Comparison of ENCODE assay signal across 2 cellular contexts in the genomic region with DNA sequence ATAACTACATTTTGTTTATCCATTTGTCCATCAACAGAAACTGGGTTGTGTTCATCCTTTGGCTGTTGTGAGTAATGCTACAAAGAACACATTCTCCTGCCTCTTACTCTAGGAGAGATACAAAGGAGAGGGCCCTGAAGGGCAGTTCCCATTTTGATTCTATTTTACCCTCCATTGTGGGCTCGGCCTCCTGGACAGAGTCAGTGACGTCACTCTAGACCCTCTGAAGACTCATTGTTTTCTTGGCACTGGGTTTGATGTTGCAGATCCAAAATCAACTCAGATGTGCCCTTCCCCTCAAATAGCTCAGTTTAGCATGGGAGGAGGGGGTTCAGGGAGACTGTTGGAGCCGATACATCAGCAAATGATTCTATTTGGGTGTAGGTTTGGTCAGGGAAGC.
TF ChIP-seq lines count a peak whose summit lies in the region.

No MANE protein-coding gene starts in this region.

TF ChIP-seq in GM23338, 12 proteins besides CTCF, POLR2A, EP300 and RAD21 (continues in another document):
- TF ChIP-seq CREB1 (CRISPR knock-in tag; IDR thresholded peaks at IDR 0.05; ENCODE audit: low read depth): no peak
- no peak for TF ChIP-seq STAT1 (IDR thresholded peaks at IDR 0.05; ENCODE audit: unreplicated experiment)
- no peak for TF ChIP-seq ZNF331 (CRISPR knock-in tag; IDR thresholded peaks at IDR 0.05; ENCODE audit: low read depth)
- no peak for TF ChIP-seq EZH2phosphoT487 (IDR thresholded peaks at IDR 0.05; ENCODE audit: unreplicated experiment)
- TF ChIP-seq EZH2 (IDR thresholded peaks at IDR 0.05; ENCODE audit: low read depth, unreplicated experiment): no peak
- TF ChIP-seq, protein P1, sequence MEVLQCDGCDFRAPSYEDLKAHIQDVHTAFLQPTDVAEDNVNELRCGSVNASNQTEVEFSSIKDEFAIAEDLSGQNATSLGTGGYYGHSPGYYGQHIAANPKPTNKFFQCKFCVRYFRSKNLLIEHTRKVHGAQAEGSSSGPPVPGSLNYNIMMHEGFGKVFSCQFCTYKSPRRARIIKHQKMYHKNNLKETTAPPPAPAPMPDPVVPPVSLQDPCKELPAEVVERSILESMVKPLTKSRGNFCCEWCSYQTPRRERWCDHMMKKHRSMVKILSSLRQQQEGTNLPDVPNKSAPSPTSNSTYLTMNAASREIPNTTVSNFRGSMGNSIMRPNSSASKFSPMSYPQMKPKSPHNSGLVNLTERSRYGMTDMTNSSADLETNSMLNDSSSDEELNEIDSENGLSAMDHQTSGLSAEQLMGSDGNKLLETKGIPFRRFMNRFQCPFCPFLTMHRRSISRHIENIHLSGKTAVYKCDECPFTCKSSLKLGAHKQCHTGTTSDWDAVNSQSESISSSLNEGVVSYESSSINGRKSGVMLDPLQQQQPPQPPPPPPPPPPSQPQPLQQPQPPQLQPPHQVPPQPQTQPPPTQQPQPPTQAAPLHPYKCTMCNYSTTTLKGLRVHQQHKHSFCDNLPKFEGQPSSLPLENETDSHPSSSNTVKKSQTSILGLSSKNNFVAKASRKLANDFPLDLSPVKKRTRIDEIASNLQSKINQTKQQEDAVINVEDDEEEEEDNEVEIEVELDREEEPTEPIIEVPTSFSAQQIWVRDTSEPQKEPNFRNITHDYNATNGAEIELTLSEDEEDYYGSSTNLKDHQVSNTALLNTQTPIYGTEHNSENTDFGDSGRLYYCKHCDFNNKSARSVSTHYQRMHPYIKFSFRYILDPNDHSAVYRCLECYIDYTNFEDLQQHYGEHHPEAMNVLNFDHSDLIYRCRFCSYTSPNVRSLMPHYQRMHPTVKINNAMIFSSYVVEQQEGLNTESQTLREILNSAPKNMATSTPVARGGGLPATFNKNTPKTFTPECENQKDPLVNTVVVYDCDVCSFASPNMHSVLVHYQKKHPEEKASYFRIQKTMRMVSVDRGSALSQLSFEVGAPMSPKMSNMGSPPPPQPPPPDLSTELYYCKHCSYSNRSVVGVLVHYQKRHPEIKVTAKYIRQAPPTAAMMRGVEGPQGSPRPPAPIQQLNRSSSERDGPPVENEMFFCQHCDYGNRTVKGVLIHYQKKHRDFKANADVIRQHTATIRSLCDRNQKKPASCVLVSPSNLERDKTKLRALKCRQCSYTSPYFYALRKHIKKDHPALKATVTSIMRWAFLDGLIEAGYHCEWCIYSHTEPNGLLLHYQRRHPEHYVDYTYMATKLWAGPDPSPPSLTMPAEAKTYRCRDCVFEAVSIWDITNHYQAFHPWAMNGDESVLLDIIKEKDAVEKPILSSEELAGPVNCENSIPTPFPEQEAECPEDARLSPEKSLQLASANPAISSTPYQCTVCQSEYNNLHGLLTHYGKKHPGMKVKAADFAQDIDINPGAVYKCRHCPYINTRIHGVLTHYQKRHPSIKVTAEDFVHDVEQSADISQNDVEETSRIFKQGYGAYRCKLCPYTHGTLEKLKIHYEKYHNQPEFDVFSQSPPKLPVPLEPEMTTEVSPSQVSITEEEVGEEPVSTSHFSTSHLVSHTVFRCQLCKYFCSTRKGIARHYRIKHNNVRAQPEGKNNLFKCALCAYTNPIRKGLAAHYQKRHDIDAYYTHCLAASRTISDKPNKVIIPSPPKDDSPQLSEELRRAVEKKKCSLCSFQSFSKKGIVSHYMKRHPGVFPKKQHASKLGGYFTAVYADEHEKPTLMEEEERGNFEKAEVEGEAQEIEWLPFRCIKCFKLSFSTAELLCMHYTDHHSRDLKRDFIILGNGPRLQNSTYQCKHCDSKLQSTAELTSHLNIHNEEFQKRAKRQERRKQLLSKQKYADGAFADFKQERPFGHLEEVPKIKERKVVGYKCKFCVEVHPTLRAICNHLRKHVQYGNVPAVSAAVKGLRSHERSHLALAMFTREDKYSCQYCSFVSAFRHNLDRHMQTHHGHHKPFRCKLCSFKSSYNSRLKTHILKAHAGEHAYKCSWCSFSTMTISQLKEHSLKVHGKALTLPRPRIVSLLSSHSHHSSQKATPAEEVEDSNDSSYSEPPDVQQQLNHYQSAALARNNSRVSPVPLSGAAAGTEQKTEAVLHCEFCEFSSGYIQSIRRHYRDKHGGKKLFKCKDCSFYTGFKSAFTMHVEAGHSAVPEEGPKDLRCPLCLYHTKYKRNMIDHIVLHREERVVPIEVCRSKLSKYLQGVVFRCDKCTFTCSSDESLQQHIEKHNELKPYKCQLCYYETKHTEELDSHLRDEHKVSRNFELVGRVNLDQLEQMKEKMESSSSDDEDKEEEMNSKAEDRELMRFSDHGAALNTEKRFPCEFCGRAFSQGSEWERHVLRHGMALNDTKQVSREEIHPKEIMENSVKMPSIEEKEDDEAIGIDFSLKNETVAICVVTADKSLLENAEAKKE (CRISPR knock-in tag; IDR thresholded peaks at IDR 0.05): no peak
- TF ChIP-seq, protein P2, sequence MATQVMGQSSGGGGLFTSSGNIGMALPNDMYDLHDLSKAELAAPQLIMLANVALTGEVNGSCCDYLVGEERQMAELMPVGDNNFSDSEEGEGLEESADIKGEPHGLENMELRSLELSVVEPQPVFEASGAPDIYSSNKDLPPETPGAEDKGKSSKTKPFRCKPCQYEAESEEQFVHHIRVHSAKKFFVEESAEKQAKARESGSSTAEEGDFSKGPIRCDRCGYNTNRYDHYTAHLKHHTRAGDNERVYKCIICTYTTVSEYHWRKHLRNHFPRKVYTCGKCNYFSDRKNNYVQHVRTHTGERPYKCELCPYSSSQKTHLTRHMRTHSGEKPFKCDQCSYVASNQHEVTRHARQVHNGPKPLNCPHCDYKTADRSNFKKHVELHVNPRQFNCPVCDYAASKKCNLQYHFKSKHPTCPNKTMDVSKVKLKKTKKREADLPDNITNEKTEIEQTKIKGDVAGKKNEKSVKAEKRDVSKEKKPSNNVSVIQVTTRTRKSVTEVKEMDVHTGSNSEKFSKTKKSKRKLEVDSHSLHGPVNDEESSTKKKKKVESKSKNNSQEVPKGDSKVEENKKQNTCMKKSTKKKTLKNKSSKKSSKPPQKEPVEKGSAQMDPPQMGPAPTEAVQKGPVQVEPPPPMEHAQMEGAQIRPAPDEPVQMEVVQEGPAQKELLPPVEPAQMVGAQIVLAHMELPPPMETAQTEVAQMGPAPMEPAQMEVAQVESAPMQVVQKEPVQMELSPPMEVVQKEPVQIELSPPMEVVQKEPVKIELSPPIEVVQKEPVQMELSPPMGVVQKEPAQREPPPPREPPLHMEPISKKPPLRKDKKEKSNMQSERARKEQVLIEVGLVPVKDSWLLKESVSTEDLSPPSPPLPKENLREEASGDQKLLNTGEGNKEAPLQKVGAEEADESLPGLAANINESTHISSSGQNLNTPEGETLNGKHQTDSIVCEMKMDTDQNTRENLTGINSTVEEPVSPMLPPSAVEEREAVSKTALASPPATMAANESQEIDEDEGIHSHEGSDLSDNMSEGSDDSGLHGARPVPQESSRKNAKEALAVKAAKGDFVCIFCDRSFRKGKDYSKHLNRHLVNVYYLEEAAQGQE (IDR thresholded peaks at IDR 0.05; ENCODE audit: unreplicated experiment): no peak
- no peak for TF ChIP-seq NANOG (IDR thresholded peaks at IDR 0.05; ENCODE audit: borderline replicate concordance)
- no peak for TF ChIP-seq JUNB (IDR thresholded peaks at IDR 0.05; ENCODE audit: unreplicated experiment)
- no peak for TF ChIP-seq ZNF114 (CRISPR knock-in tag; IDR thresholded peaks at IDR 0.05)

TF ChIP-seq in H1, 55 proteins besides CTCF, POLR2A, EP300 and RAD21:
- TF ChIP-seq EZH2 (IDR thresholded peaks at IDR 0.05; ENCODE audit: low read depth, low read length, severe bottlenecking): no peak
- TF ChIP-seq PHF8 (conservative IDR thresholded peaks at IDR 0.05; ENCODE audit: low read depth, low read length): no peak
- TF ChIP-seq KDM5A (IDR thresholded peaks at IDR 0.05; ENCODE audit: low read length): no peak
